1 cellular context compared by ENCODE assay signal in the genomic region with DNA sequence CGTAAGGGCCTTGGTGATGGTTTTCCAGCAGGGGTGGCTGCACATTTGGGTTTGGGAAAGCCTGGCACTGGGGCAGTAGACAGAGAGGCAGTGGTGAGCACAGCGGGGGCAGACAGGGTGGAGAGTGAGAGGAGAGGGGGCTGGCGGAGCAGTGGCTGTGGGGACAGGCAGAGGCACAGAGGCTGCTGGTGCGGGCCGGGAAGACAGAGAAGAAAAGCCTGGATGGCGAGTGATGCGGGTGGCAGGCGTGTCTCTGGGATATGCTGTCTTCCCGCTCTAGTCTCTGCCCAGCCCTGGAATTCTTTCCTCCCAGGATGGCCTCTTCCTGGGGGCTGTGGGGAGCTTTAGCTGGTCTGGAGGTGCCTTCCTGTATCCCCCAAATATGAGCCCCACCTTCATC.
TF ChIP-seq lines count a peak whose summit lies in the region.

No MANE protein-coding gene starts in this region.

TF ChIP-seq in HCT116, 20 proteins besides CTCF, POLR2A, EP300 and RAD21 (continued from another document):
- no peak for TF ChIP-seq YY1 (IDR thresholded peaks at IDR 0.05; ENCODE audit: extremely low read depth, insufficient replicate concordance, low read depth, low read length)
- TF ChIP-seq, protein P1, sequence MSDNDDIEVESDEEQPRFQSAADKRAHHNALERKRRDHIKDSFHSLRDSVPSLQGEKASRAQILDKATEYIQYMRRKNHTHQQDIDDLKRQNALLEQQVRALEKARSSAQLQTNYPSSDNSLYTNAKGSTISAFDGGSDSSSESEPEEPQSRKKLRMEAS (IDR thresholded peaks at IDR 0.05), result no peak
- no peak for TF ChIP-seq ZFX (IDR thresholded peaks at IDR 0.05)
- no peak for TF ChIP-seq CBX3 (IDR thresholded peaks at IDR 0.05; ENCODE audit: low read depth)
- TF ChIP-seq, protein P2, sequence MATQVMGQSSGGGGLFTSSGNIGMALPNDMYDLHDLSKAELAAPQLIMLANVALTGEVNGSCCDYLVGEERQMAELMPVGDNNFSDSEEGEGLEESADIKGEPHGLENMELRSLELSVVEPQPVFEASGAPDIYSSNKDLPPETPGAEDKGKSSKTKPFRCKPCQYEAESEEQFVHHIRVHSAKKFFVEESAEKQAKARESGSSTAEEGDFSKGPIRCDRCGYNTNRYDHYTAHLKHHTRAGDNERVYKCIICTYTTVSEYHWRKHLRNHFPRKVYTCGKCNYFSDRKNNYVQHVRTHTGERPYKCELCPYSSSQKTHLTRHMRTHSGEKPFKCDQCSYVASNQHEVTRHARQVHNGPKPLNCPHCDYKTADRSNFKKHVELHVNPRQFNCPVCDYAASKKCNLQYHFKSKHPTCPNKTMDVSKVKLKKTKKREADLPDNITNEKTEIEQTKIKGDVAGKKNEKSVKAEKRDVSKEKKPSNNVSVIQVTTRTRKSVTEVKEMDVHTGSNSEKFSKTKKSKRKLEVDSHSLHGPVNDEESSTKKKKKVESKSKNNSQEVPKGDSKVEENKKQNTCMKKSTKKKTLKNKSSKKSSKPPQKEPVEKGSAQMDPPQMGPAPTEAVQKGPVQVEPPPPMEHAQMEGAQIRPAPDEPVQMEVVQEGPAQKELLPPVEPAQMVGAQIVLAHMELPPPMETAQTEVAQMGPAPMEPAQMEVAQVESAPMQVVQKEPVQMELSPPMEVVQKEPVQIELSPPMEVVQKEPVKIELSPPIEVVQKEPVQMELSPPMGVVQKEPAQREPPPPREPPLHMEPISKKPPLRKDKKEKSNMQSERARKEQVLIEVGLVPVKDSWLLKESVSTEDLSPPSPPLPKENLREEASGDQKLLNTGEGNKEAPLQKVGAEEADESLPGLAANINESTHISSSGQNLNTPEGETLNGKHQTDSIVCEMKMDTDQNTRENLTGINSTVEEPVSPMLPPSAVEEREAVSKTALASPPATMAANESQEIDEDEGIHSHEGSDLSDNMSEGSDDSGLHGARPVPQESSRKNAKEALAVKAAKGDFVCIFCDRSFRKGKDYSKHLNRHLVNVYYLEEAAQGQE (IDR thresholded peaks at IDR 0.05; ENCODE audit: low read depth), result no peak
- no peak for TF ChIP-seq TCF7L2 (IDR thresholded peaks at IDR 0.05; ENCODE audit: borderline replicate concordance, extremely low read depth, insufficient read depth, insufficient read length)
- TF ChIP-seq, protein P3, sequence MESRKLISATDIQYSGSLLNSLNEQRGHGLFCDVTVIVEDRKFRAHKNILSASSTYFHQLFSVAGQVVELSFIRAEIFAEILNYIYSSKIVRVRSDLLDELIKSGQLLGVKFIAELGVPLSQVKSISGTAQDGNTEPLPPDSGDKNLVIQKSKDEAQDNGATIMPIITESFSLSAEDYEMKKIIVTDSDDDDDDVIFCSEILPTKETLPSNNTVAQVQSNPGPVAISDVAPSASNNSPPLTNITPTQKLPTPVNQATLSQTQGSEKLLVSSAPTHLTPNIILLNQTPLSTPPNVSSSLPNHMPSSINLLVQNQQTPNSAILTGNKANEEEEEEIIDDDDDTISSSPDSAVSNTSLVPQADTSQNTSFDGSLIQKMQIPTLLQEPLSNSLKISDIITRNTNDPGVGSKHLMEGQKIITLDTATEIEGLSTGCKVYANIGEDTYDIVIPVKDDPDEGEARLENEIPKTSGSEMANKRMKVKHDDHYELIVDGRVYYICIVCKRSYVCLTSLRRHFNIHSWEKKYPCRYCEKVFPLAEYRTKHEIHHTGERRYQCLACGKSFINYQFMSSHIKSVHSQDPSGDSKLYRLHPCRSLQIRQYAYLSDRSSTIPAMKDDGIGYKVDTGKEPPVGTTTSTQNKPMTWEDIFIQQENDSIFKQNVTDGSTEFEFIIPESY (IDR thresholded peaks at IDR 0.05; ENCODE audit: extremely low read depth, insufficient replicate concordance, low read length), result no peak
- no peak for TF ChIP-seq EZH2phosphoT487 (IDR thresholded peaks at IDR 0.05; ENCODE audit: borderline replicate concordance)
- TF ChIP-seq JUND (IDR thresholded peaks at IDR 0.05), result no peak
- TF ChIP-seq, protein P4, sequence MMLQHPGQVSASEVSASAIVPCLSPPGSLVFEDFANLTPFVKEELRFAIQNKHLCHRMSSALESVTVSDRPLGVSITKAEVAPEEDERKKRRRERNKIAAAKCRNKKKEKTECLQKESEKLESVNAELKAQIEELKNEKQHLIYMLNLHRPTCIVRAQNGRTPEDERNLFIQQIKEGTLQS (IDR thresholded peaks at IDR 0.05), result no peak
- no peak for TF ChIP-seq FOSL1 (IDR thresholded peaks at IDR 0.05; ENCODE audit: low read depth)
- no peak for TF ChIP-seq ELF1 (IDR thresholded peaks at IDR 0.05; ENCODE audit: borderline replicate concordance, low read depth)
- TF ChIP-seq POLR2AphosphoS5 (IDR thresholded peaks at IDR 0.05; ENCODE audit: low read depth, low read length), result no peak
- TF ChIP-seq ZNF274 (IDR thresholded peaks at IDR 0.05; ENCODE audit: low read depth, low read length), result no peak
- TF ChIP-seq SRF (IDR thresholded peaks at IDR 0.05; ENCODE audit: low read depth), result no peak
- no peak for TF ChIP-seq EZH2 (IDR thresholded peaks at IDR 0.05)
